ENCODE assay signal across 8 cellular contexts in the genomic region with DNA sequence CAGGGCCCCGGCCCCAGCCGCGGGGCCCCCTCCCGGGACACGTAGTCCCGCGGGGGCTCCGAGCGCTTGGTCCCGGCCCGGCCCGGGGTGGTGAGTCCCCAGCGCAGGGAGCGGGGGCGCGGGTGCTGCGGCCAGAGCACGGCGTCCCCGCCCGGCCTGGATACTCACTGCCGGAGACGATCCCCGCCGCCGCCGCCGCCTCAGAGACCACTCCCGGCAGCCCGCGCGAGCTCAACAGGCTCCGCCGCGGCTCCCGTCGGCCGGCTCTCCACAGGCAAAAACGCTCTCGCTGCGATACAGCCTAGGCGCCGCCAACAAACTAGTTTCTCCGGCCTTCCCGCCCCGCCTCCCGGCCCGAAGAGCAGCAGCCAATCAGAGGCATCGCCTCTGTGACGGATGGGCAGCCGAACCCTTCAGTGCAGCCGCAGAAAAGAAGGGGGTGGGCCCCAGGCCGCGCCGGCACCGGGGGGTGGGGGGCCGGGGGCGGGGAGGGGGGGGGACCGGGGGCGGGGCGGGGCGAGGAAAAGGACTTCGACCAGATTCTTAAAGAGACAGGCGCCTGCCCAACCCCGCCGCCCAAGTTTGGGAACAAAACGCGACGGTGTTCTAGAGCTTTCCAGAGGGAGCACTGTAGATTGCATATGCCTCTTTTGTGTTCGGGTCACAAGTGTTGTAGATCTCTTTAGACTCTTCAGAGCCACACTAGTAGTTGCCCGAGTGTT. TPM values are rescaled to one million over a fixed set of nuclear protein-coding genes. Genes with fewer than 3 reads are reported as not detected.
DNase-seq lines count a peak whose midpoint lies in the region; ATAC-seq and TF ChIP-seq lines count a peak whose summit lies in the region.

Gene KLHL25, minus strand, starts transcription at position 328 of the 722 bp plus-strand sequence. CDS start 25,115 bp downstream, outside the sequence.

- H3K4me3 ChIP-seq in left ventricle myocardium inferior: peak within 1 kb of the TSS; percentile 91
- peak within 1 kb of the TSS; percentile 90 for H3K4me3 ChIP-seq in upper lobe of right lung

- in situ Hi-C loops in GM13976 (cut with MboI; ENCODE audit: low sequenced_read_pairs, unreplicated experiment): no loop called here

- intact Hi-C loops in left ventricle myocardium inferior (cut with micrococcal nuclease): no loop called here
- intact Hi-C loops in upper lobe of right lung (cut with DNase I): no loop called here

- H3K36me3 Mint-ChIP-seq in progenitor cell of endocrine pancreas (ENCODE audit: insufficient read depth): no peaks in the 10 kb centered on the region

- no peaks in the 10 kb centered on the region for H3K9me3 Mint-ChIP-seq in progenitor cell of endocrine pancreas (ENCODE audit: low read depth)

- H3K9me3 ChIP-seq in left ventricle myocardium inferior (replicated peaks) (no peaks in the 10 kb centered on the region), upper lobe of right lung (no peaks in the 10 kb centered on the region)

- peak within 1 kb of the TSS; percentile 90 for H3K4me3 Mint-ChIP-seq in progenitor cell of endocrine pancreas (ENCODE audit: low read depth)

- peak within 1 kb of the TSS; percentile 93 for H3K27ac Mint-ChIP-seq in progenitor cell of endocrine pancreas

- no peaks in the 10 kb centered on the region for H3K27me3 ChIP-seq in left ventricle myocardium inferior (ENCODE audit: low read depth)
- H3K27me3 ChIP-seq in upper lobe of right lung: no peaks in the 10 kb centered on the region

- TF ChIP-seq CTCF in GM13976 (IDR thresholded peaks at IDR 0.05; ENCODE audit: borderline replicate concordance, control extremely low read depth, extremely low read depth, insufficient read depth, missing control alignments) (no peak), left ventricle myocardium inferior (IDR thresholded peaks at IDR 0.05; ENCODE audit: borderline replicate concordance) (no peak), progenitor cell of endocrine pancreas (IDR thresholded peaks at IDR 0.05; ENCODE audit: unreplicated experiment) (no peak), upper lobe of right lung (IDR thresholded peaks at IDR 0.05) (no peak)

- peaks cover 19% of the 10 kb centered on the region for H3K4me1 Mint-ChIP-seq in progenitor cell of endocrine pancreas (ENCODE audit: low read depth)

- DNase-seq in GM13976 (ENCODE audit: low spot score): peak; percentile 99
- DNase-seq in NCI-H1436 treated with DMSO at 0.1 percent for 48 hours (lab: John Stamatoyannopoulos, UW): peak; percentile 79
- DNase-seq in T follicular helper cell (ENCODE audit: low read depth): peak; percentile 90
- DNase-seq in amniotic stem cell (lab: John Stamatoyannopoulos, UW): peak; percentile 86
- DNase-seq in left ventricle myocardium inferior: peak; percentile 95
- DNase-seq in progenitor cell of endocrine pancreas (ENCODE audit: low spot score, unreplicated experiment): peak; percentile 85
- peak; percentile 96 for DNase-seq in upper lobe of right lung

- H3K27ac ChIP-seq in left ventricle myocardium inferior (replicated peaks) (peak within 1 kb of the TSS; percentile 91), upper lobe of right lung (peak within 1 kb of the TSS; percentile 81)

- peak; percentile 98 for ATAC-seq in HG02852 (IDR thresholded peaks at IDR 0.05; ENCODE audit: unreplicated experiment)
- ATAC-seq in upper lobe of right lung: peak; percentile 98

- H3K4me1 ChIP-seq in left ventricle myocardium inferior: peaks cover 32% of the 10 kb centered on the region
- peaks cover 20% of the 10 kb centered on the region for H3K4me1 ChIP-seq in upper lobe of right lung

- H3K36me3 ChIP-seq in left ventricle myocardium inferior: no peaks in the 10 kb centered on the region
- no peaks in the 10 kb centered on the region for H3K36me3 ChIP-seq in upper lobe of right lung

- H3K27me3 Mint-ChIP-seq in progenitor cell of endocrine pancreas: no peaks in the 10 kb centered on the region

RNA-seq across cellular contexts. Expression of gene KLHL25, which starts in this region (rescaled TPM):
- total RNA-seq in left ventricle myocardium inferior (4.0 TPM), progenitor cell of endocrine pancreas (15.2 and 16.4 TPM in 2 replicates), upper lobe of right lung (4.7 TPM)

Comparison
In these comparisons a context has a peak if more than half of its experiments do, and no peak if none do; other contexts are left out.
1. Peak in every context shown above with its lines: DNase-seq, ATAC-seq, H3K4me3 ChIP-seq and H3K27ac ChIP-seq.